ENCODE assay signal across 14 cellular contexts in the genomic region with DNA sequence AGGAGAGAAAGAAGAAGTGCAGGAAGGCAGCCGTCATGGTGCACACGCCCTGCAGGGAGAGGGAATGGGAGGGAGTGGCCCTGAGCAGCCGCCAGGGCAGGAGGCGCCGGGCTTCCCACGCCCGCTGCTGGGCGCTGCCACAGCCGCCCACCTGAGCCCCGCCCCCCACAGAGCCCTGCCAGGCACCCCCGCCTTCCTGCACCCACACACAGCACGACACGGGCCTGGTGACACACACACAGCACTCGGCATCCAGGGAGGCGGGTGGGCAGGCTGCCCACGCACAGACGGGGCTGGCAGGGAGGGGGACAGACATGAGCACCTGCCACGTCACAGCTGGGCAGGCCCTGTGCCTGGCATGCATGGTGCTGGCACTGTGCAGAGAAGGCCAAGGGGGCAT. TPM values are rescaled to one million over a fixed set of nuclear protein-coding genes. Genes with fewer than 3 reads are reported as not detected.
A peak's percentile ranks its signal among the peaks of the same experiment; 100 is the strongest.
DNase-seq lines count a peak whose midpoint lies in the region; ATAC-seq and TF ChIP-seq lines count a peak whose summit lies in the region.
"Had no signal": no experiment of that assay in that cellular context is flagged by ENCODE, and none has a peak within 500 bp of the region (broad histone marks: within the 10 kb centered on the region; RNA-seq: fewer than 3 reads in every experiment).

No MANE protein-coding gene starts in this region.

- H3K36me3 Mint-ChIP-seq in activated naive CD4-positive, alpha-beta T cell treated with anti-CD3 and anti-CD28 coated beads, Interleukin-2, amount 10 ng/mL, durations not matched to agents 7 days and 5 days = no peaks in the 10 kb centered on the region
- no peaks in the 10 kb centered on the region for H3K36me3 Mint-ChIP-seq in activated T-cell treated with anti-CD3 and anti-CD28 coated beads, Interleukin-2, amount 50 U/mL, for 4 hours (ENCODE audit: insufficient read depth)

- H3K9me3 ChIP-seq in lower lobe of right lung (no peaks in the 10 kb centered on the region), testis (no peaks in the 10 kb centered on the region), heart right ventricle (no peaks in the 10 kb centered on the region)

- peak in 1 of 2 donors; percentile 35 for ATAC-seq in activated T-cell treated with anti-CD3 and anti-CD28 coated beads, Interleukin-2, amount 50 U/mL, for 4 hours
- ATAC-seq in lower lobe of right lung (peak; percentile 44 to 53), heart right ventricle (no peak)

- 62 to 69% methylated on average over 5 to 18 of the region's 18 CpGs for WGBS in testis, 2 donors
- WGBS in heart right ventricle, 2 donors = 81 to 88% methylated on average over 18 of the region's 18 CpGs

- intact Hi-C loops in lower lobe of right lung (cut with DNase I) = no loop called here
- intact Hi-C loops in testis (cut with DNase I; ENCODE audit: low total_unique reads) = no loop called here
- intact Hi-C loops in heart right ventricle (cut with DNase I) = no loop called here

- TF ChIP-seq POLR2A in testis (IDR thresholded peaks at IDR 0.05) = no peak

- H3K4me3 ChIP-seq in lower lobe of right lung = no peak overlapping the region
- no peak overlapping the region for H3K4me3 ChIP-seq in testis
- H3K4me3 ChIP-seq in heart right ventricle = no peak overlapping the region

- no peaks in the 10 kb centered on the region for H3K36me3 ChIP-seq in lower lobe of right lung
- no peaks in the 10 kb centered on the region for H3K36me3 ChIP-seq in testis (ENCODE audit: low read depth, missing control alignments)
- H3K36me3 ChIP-seq in heart right ventricle = no peaks in the 10 kb centered on the region

- H3K9me3 Mint-ChIP-seq in activated naive CD4-positive, alpha-beta T cell treated with anti-CD3 and anti-CD28 coated beads, Interleukin-2, amount 10 ng/mL, durations not matched to agents 7 days and 5 days = no peaks in the 10 kb centered on the region
- no peaks in the 10 kb centered on the region for H3K9me3 Mint-ChIP-seq in activated T-cell treated with anti-CD3 and anti-CD28 coated beads, Interleukin-2, amount 50 U/mL, for 4 hours

- H3K27ac ChIP-seq in lower lobe of right lung (no peak overlapping the region), testis (no peak overlapping the region), heart right ventricle (no peak overlapping the region)
- H3K27ac ChIP-seq: epithelial cell of prostate had no signal

- H3K4me1 Mint-ChIP-seq in activated naive CD4-positive, alpha-beta T cell treated with anti-CD3 and anti-CD28 coated beads, Interleukin-2, amount 10 ng/mL, durations not matched to agents 7 days and 5 days = peaks cover 6% of the 10 kb centered on the region
- H3K4me1 Mint-ChIP-seq in activated T-cell treated with anti-CD3 and anti-CD28 coated beads, Interleukin-2, amount 50 U/mL, for 4 hours (ENCODE audit: low read depth) = peaks cover 17% of the 10 kb centered on the region

- H3K4me3 Mint-ChIP-seq in activated naive CD4-positive, alpha-beta T cell treated with anti-CD3 and anti-CD28 coated beads, Interleukin-2, amount 10 ng/mL, durations not matched to agents 7 days and 5 days = no peak overlapping the region
- peak overlapping the region; percentile 42 for H3K4me3 Mint-ChIP-seq in activated T-cell treated with anti-CD3 and anti-CD28 coated beads, Interleukin-2, amount 50 U/mL, for 4 hours

- CTCF ChIA-PET in activated naive CD4-positive, alpha-beta T cell treated with anti-CD3 and anti-CD28 coated beads, Interleukin-2, amount 10 ng/mL, durations not matched to agents 7 days and 5 days (lab: Charles Lee) = no interaction called here

- H3K27me3 ChIP-seq in lower lobe of right lung (ENCODE audit: low read depth) (no peaks in the 10 kb centered on the region), testis (no peaks in the 10 kb centered on the region), heart right ventricle (no peaks in the 10 kb centered on the region)

- TF ChIP-seq CTCF in lower lobe of right lung (IDR thresholded peaks at IDR 0.05) = no peak
- TF ChIP-seq CTCF in testis (IDR thresholded peaks at IDR 0.05) = no peak
- TF ChIP-seq CTCF in heart right ventricle (IDR thresholded peaks at IDR 0.05) = no peak

- H3K27me3 Mint-ChIP-seq in activated naive CD4-positive, alpha-beta T cell treated with anti-CD3 and anti-CD28 coated beads, Interleukin-2, amount 10 ng/mL, durations not matched to agents 7 days and 5 days = peaks cover 4% of the 10 kb centered on the region
- no peaks in the 10 kb centered on the region for H3K27me3 Mint-ChIP-seq in activated T-cell treated with anti-CD3 and anti-CD28 coated beads, Interleukin-2, amount 50 U/mL, for 4 hours (ENCODE audit: low read depth)

- DNase-seq in activated naive CD4-positive, alpha-beta T cell treated with anti-CD3 and anti-CD28 coated beads, Interleukin-2, amount 50 U/mL, for 16 hours = peak; percentile 36
- no peak for DNase-seq in activated naive CD4-positive, alpha-beta T cell treated with anti-CD3 and anti-CD28 coated beads, Interleukin-2, amount 10 ng/mL, durations not matched to agents 7 days and 5 days
- DNase-seq in activated T-cell treated with anti-CD3 and anti-CD28 coated beads, Interleukin-2, amount 50 U/mL, for 4 hours = peak; percentile 67
- no peak for DNase-seq in lower lobe of right lung
- peak; percentile 41 for DNase-seq in testis
- DNase-seq in SHP77 treated with DMSO at 0.1 percent for 48 hours (lab: John Stamatoyannopoulos, UW) = no peak
- no peak for DNase-seq in heart right ventricle
- DNase-seq in hepatic stellate cell (ENCODE audit: low spot score) = no peak
- DNase-seq: activated CD8-positive, alpha-beta memory T cell treated with anti-CD3 and anti-CD28 coated beads, Interleukin-2, amount 50 U/mL, for 48 hours; Karpas-422; midbrain; NCI-H2171; retina had no signal

- H3K4me1 ChIP-seq in lower lobe of right lung (no peaks in the 10 kb centered on the region), testis (no peaks in the 10 kb centered on the region), heart right ventricle (no peaks in the 10 kb centered on the region)

- no peak overlapping the region for H3K27ac Mint-ChIP-seq in activated naive CD4-positive, alpha-beta T cell treated with anti-CD3 and anti-CD28 coated beads, Interleukin-2, amount 10 ng/mL, durations not matched to agents 7 days and 5 days

RNA-seq across cellular contexts. Expression of gene ADGRB2, which starts 27.5 kb away (rescaled TPM):
- under 1 TPM; 0.18 to 0.68 (median 0.65) TPM for total RNA-seq in activated T-cell treated with anti-CD3 and anti-CD28 coated beads, Interleukin-2, amount 50 U/mL, for 4 hours
- total RNA-seq in lower lobe of right lung (1.1 TPM), testis (10 to 100 TPM; 15.7 to 18.0 TPM), heart right ventricle (10 to 100 TPM in 2 of 10 donors, 1 to 10 TPM in 8; 4.4 to 14.9 (median 8.6) TPM)
- polyA plus RNA-seq in testis (ENCODE audit: insufficient read depth, low read depth, low replicate concordance) (11.8 TPM), heart right ventricle (10 to 100 TPM in 1 of 2 donors, under 1 TPM in 1; 0.91 to 17.9 TPM)

RNA-seq across cellular contexts. Expression of gene COL16A1, which starts 32.9 kb away (rescaled TPM):
- total RNA-seq in activated T-cell treated with anti-CD3 and anti-CD28 coated beads, Interleukin-2, amount 50 U/mL, for 4 hours = under 1 TPM; 0.57 to 0.89 (median 0.61) TPM
- 11.8 TPM for total RNA-seq in lower lobe of right lung
- total RNA-seq in testis = 100 to 1,000 TPM; 101 to 120 TPM
- 96.4 TPM for polyA plus RNA-seq in testis (ENCODE audit: insufficient read depth, low read depth, low replicate concordance)
- total RNA-seq in heart right ventricle = 10 to 100 TPM in 9 of 10 donors, 1 to 10 TPM in 1; 7.4 to 35.3 (median 16.6) TPM
- polyA plus RNA-seq in heart right ventricle = 10 to 100 TPM in 1 of 2 donors, 1 to 10 TPM in 1; 8.3 to 33.1 TPM

Comparison
In these comparisons a context has a peak if more than half of its experiments do, and no peak if none do; other contexts are left out.
1. DNase-seq: peak in activated naive CD4-positive, alpha-beta T cell treated with anti-CD3 and anti-CD28 coated beads, Interleukin-2, amount 50 U/mL, for 16 hours (single experiment), activated T-cell treated with anti-CD3 and anti-CD28 coated beads, Interleukin-2, amount 50 U/mL, for 4 hours (single experiment) and testis (single experiment); none in activated naive CD4-positive, alpha-beta T cell treated with anti-CD3 and anti-CD28 coated beads, Interleukin-2, amount 10 ng/mL, durations not matched to agents 7 days and 5 days (single experiment), lower lobe of right lung (single experiment), SHP77 treated with DMSO at 0.1 percent for 48 hours (single experiment), heart right ventricle (0 of 2) and hepatic stellate cell (single experiment).
2. ATAC-seq: peak in lower lobe of right lung (2 of 2); none in heart right ventricle (0 of 8).